ENCODE assay signal across 2 cellular contexts in genomic region chr1:182658055-182658454, GRCh38.
TF ChIP-seq lines count a peak whose summit lies in the region.

No MANE protein-coding gene starts in this region.

TF ChIP-seq in GM23338, 12 proteins besides CTCF, POLR2A, EP300 and RAD21 (continued from another document):
- TF ChIP-seq REST (IDR thresholded peaks at IDR 0.05; ENCODE audit: unreplicated experiment) = no peak
- no peak for TF ChIP-seq POLR2AphosphoS5 (IDR thresholded peaks at IDR 0.05; ENCODE audit: low read depth)
- no peak for TF ChIP-seq EZH2phosphoT487 (IDR thresholded peaks at IDR 0.05; ENCODE audit: unreplicated experiment)
- TF ChIP-seq ZNF114 (CRISPR knock-in tag; IDR thresholded peaks at IDR 0.05) = no peak
- TF ChIP-seq ZNF462 (CRISPR knock-in tag; IDR thresholded peaks at IDR 0.05) = peak; percentile 27; the same call in 1 of the 2 replicates
- TF ChIP-seq CREB1 (CRISPR knock-in tag; IDR thresholded peaks at IDR 0.05; ENCODE audit: low read depth) = no peak
- no peak for TF ChIP-seq EZH2 (IDR thresholded peaks at IDR 0.05; ENCODE audit: low read depth, unreplicated experiment)

TF ChIP-seq in H1, 55 proteins besides CTCF, POLR2A, EP300 and RAD21 (continued from another document):
- TF ChIP-seq BACH1 (IDR thresholded peaks at IDR 0.05; ENCODE audit: low read length) = no peak
- no peak for TF ChIP-seq CTBP2 (IDR thresholded peaks at IDR 0.05; ENCODE audit: borderline replicate concordance, insufficient read depth, insufficient read length, low read length)
- TF ChIP-seq ZNF274 (IDR thresholded peaks at IDR 0.05; ENCODE audit: borderline replicate concordance, extremely low read depth, low read length) = no peak
- TF ChIP-seq NRF1 (IDR thresholded peaks at IDR 0.05; ENCODE audit: low read depth, low read length) = no peak
- TF ChIP-seq CHD2 (IDR thresholded peaks at IDR 0.05; ENCODE audit: low read length) = no peak
- no peak for TF ChIP-seq FOSL1 (IDR thresholded peaks at IDR 0.05; ENCODE audit: insufficient read depth, low read depth, low read length)
- TF ChIP-seq CREB1 (IDR thresholded peaks at IDR 0.05) = no peak
- no peak for TF ChIP-seq SIRT6 (IDR thresholded peaks at IDR 0.05; ENCODE audit: low read length)
